In the genomic region with DNA sequence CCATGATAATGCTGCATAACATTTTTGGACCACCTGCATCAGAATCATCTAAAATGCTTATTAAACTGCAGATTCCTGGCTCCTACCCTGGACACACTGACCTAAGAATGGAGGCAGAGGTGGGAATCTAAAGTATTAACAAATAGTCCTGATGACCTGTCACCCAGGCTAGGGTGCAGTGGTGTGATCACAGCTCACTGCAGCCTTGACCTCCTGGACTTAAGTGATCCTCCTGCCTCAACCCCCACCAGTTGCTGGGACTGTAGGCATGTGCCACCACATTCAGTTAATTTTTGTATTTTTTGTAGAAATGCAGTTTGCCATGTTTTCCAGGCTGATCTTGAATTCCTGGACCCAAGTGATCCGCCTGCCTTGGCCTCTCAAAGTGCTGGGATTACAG, we compare ENCODE assay signal across 26 cellular contexts.
"Had no signal": no experiment of that assay in that cellular context is flagged by ENCODE, and none has a peak within 500 bp of the region (broad histone marks: within the 10 kb centered on the region; RNA-seq: fewer than 3 reads in every experiment).

No MANE protein-coding gene starts in this region.

- FAIRE-seq: urothelium cell line had no signal

- H3K27me3 ChIP-seq: stomach, suprapubic skin, testis, thyroid gland, tibial artery, tibial nerve, transverse colon, upper lobe of left lung, upper lobe of right lung, uterus, vagina had no signal

- DNase-seq: stimulated activated CD4-positive, alpha-beta T cell treated with anti-CD3 and anti-CD28 coated beads, Interleukin-2, amount 100 ng/mL, for 48 hours; stimulated activated CD4-positive, alpha-beta T cell treated with anti-CD3 and anti-CD28 coated beads, Interleukin-4, amount 100 ng/mL, for 1 hour; stimulated activated CD4-positive, alpha-beta T cell treated with anti-CD3 and anti-CD28 coated beads, Interleukin-4, amount 100 ng/mL, for 24 hours; stimulated activated CD4-positive, alpha-beta T cell treated with anti-CD3 and anti-CD28 coated beads, Interleukin-4, amount 100 ng/mL, for 4 hours; stimulated activated CD8-positive, alpha-beta memory T cell treated with anti-CD3 and anti-CD28 coated beads, Interleukin-4, amount 100 ng/mL, for 48 hours; stimulated activated naive B cell treated with anti-CD40 and anti-IgM and Interleukin-4, amounts not matched to agents 10 μg/mL and 1 μg/mL and 100 μg/mL, for 72 hours; stimulated activated naive CD4-positive, alpha-beta T cell; stimulated activated naive CD4-positive, alpha-beta T cell treated with Interleukin-2 at 50 U/mL for 16 hours; stimulated activated naive CD8-positive, alpha-beta T cell treated with anti-CD3 and anti-CD28 coated beads, Interleukin-15, amount 100 ng/mL, for 72 hours; stimulated activated naive CD8-positive, alpha-beta T cell treated with anti-CD3 and anti-CD28 coated beads, Interleukin-15, Interleukin-2, amounts not matched to agents 100 U/mL and 50 U/mL, for 24 hours; stomach; substantia nigra; testis; thyroid gland; tibial artery; transverse colon; upper lobe of left lung; upper lobe of right lung; uterus had no signal

- H3K4me1 ChIP-seq: stomach, suprapubic skin, testis, transverse colon, upper lobe of right lung, uterus, vagina had no signal

- ATAC-seq: stimulated activated effector memory CD8-positive, alpha-beta T cell treated with anti-CD3 and anti-CD28 coated beads, Interleukin-12 subunit alpha, Interleukin-12 subunit beta, amount 100 ng/mL, for 72 hours; stimulated activated memory B cell treated with anti-CD40 and anti-IgM and Interleukin-4, amounts not matched to agents 10 μg/mL and 1 μg/mL and 100 μg/mL, for 72 hours; stimulated activated naive B cell treated with anti-CD40 and anti-IgM and Interleukin-4, amounts not matched to agents 10 μg/mL and 1 μg/mL and 100 μg/mL, for 72 hours; stimulated activated naive CD8-positive, alpha-beta T cell treated with anti-CD3 and anti-CD28 coated beads, Interleukin-15, amount 100 ng/mL, for 72 hours; stimulated activated naive CD8-positive, alpha-beta T cell treated with anti-CD3 and anti-CD28 coated beads, Interleukin-15, Interleukin-2, amounts not matched to agents 100 U/mL and 50 U/mL, for 24 hours; upper lobe of right lung had no signal

- H3K36me3 ChIP-seq: stomach, suprapubic skin, thoracic aorta, thyroid gland, tibial nerve, transverse colon, upper lobe of left lung, upper lobe of right lung, uterus, vagina had no signal

- H3K4me3 ChIP-seq: stomach, suprapubic skin, testis, thoracic aorta, thyroid gland, tibial artery, tibial nerve, transverse colon, upper lobe of left lung, upper lobe of right lung, uterus, vagina had no signal

- H3K27ac ChIP-seq: stomach, suprapubic skin, testis, thoracic aorta, thyroid gland, tibial artery, tibial nerve, transverse colon, upper lobe of left lung, upper lobe of right lung, uterus, vagina had no signal

- H3K9me3 ChIP-seq: stomach, suprapubic skin, testis, thoracic aorta, thyroid gland, tibial artery, tibial nerve, transverse colon, upper lobe of left lung, upper lobe of right lung, uterus, vagina had no signal
